Comparison of ENCODE assay signal across 20 cellular contexts in genomic region chr18:74906189-74906588, GRCh38.
A peak's percentile ranks its signal among the peaks of the same experiment; 100 is the strongest.
DNase-seq lines count a peak whose midpoint lies in the region; TF ChIP-seq lines count a peak whose summit lies in the region.
"Had no signal": no experiment of that assay in that cellular context is flagged by ENCODE, and none has a peak within 500 bp of the region (broad histone marks: within the 10 kb centered on the region; RNA-seq: fewer than 3 reads in every experiment).

No MANE protein-coding gene starts in this region.

- H3K27me3 ChIP-seq in colonic mucosa = no peaks in the 10 kb centered on the region

- POLR2A ChIA-PET in GM10248 (lab: Yijun Ruan, JAX) = no interaction called here

- no peak overlapping the region for H3K9ac ChIP-seq in colonic mucosa (ENCODE audit: low read depth in 2 of 2, low read length in 2 of 2)
- H3K9ac ChIP-seq: parathyroid adenoma had no signal

- H3K9me3 Mint-ChIP-seq in nephron = no peaks in the 10 kb centered on the region
- H3K9me3 Mint-ChIP-seq in activated T-cell treated with anti-CD3 and anti-CD28 coated beads, Interleukin-2, amount 50 U/mL, for 24 hours = no peaks in the 10 kb centered on the region
- H3K9me3 Mint-ChIP-seq: activated B cell treated with CpG ODN at 0.5 μM for 24 hours; GM23338; IgD-negative memory B cell; naive B cell; T-helper 1 cell treated with Interleukin-12 subunit alpha and Interleukin-12 subunit beta and Interleukin-4 antibody, amounts not matched to agents 30 μg/mL and 1 μg/mL, for 36 hours had no signal

- no peaks in the 10 kb centered on the region for H3K36me3 Mint-ChIP-seq in nephron (ENCODE audit: low read depth)
- peaks cover 20% of the 10 kb centered on the region for H3K36me3 Mint-ChIP-seq in activated T-cell treated with anti-CD3 and anti-CD28 coated beads, Interleukin-2, amount 50 U/mL, for 24 hours (ENCODE audit: low read depth)
- H3K36me3 Mint-ChIP-seq: activated CD8-positive, alpha-beta memory T cell treated with anti-CD3 and anti-CD28 coated beads, Interleukin-2, amount 10 ng/mL, durations not matched to agents 7 days and 5 days had no signal

- CTCF ChIA-PET in GM10248 (lab: Yijun Ruan, JAX) = interaction anchor here (3.6 kb wide), 1 partner anchor 9 kb away, joined by 14 read pairs; no protein-coding TSS in a partner anchor

- DNase-seq in H4 (ENCODE audit: low spot score) (peak; percentile 45), NCI-H526 treated with DMSO at 0.1 percent for 48 hours (lab: John Stamatoyannopoulos, UW) (peak; percentile 64), colonic mucosa (peak; percentile 66), DMS79 treated with DMSO at 0.1 percent for 48 hours (lab: John Stamatoyannopoulos, UW) (no peak), GM10248 (ENCODE audit: extremely low spot score) (no peak), iPS-NIHi11 (ENCODE audit: low spot score) (no peak)
- DNase-seq in activated T-cell treated with anti-CD3 and anti-CD28 coated beads, Interleukin-2, amount 50 U/mL, for 24 hours = no peak
- DNase-seq: activated B cell treated with CpG ODN at 0.5 μM for 24 hours; activated CD8-positive, alpha-beta memory T cell treated with anti-CD3 and anti-CD28 coated beads, Interleukin-2, amount 10 ng/mL, durations not matched to agents 7 days and 5 days; amniotic stem cell; cerebellar nuclear complex; naive B cell; NCI-H2029; NK-92 treated with Interleukin-12 subunit alpha and Interleukin-12 subunit beta, amount 100 ng/mL, for 24 hours; stimulated activated CD4-positive, alpha-beta T cell treated with anti-CD3 and anti-CD28 coated beads, Interleukin-4, amount 100 ng/mL, for 4 hours had no signal

- no peaks in the 10 kb centered on the region for H3K9me3 ChIP-seq in colonic mucosa

- no peak overlapping the region for H3K4me3 ChIP-seq in colonic mucosa
- H3K4me3 ChIP-seq: GM23338 had no signal

- peaks cover 23% of the 10 kb centered on the region for H3K4me1 Mint-ChIP-seq in nephron
- no peaks in the 10 kb centered on the region for H3K4me1 Mint-ChIP-seq in activated T-cell treated with anti-CD3 and anti-CD28 coated beads, Interleukin-2, amount 50 U/mL, for 24 hours (ENCODE audit: low read depth)
- H3K4me1 Mint-ChIP-seq: activated B cell treated with CpG ODN at 0.5 μM for 24 hours, IgD-negative memory B cell had no signal

- peaks cover 3% of the 10 kb centered on the region for H3K4me1 ChIP-seq in colonic mucosa
- H3K4me1 ChIP-seq: parathyroid adenoma had no signal

- H3K27me3 Mint-ChIP-seq in nephron (ENCODE audit: low read depth) = no peaks in the 10 kb centered on the region
- H3K27me3 Mint-ChIP-seq in activated T-cell treated with anti-CD3 and anti-CD28 coated beads, Interleukin-2, amount 50 U/mL, for 24 hours = no peaks in the 10 kb centered on the region
- H3K27me3 Mint-ChIP-seq: activated B cell treated with CpG ODN at 0.5 μM for 24 hours; activated CD8-positive, alpha-beta memory T cell treated with anti-CD3 and anti-CD28 coated beads, Interleukin-2, amount 10 ng/mL, durations not matched to agents 7 days and 5 days; IgD-negative memory B cell; naive B cell had no signal

- peak overlapping the region in 2 of 3 experiments; percentile 13 to 28 for H3K27ac Mint-ChIP-seq in nephron
- no peak overlapping the region for H3K27ac Mint-ChIP-seq in activated T-cell treated with anti-CD3 and anti-CD28 coated beads, Interleukin-2, amount 50 U/mL, for 24 hours
- H3K27ac Mint-ChIP-seq: activated B cell treated with CpG ODN at 0.5 μM for 24 hours; activated CD8-positive, alpha-beta memory T cell treated with anti-CD3 and anti-CD28 coated beads, Interleukin-2, amount 10 ng/mL, durations not matched to agents 7 days and 5 days; GM23338; IgD-negative memory B cell; naive B cell; T-helper 1 cell treated with Interleukin-12 subunit alpha and Interleukin-12 subunit beta and Interleukin-4 antibody, amounts not matched to agents 30 μg/mL and 1 μg/mL, for 36 hours had no signal

- peak overlapping the region in 1 of 3 experiments; percentile 16 for H3K4me3 Mint-ChIP-seq in nephron
- no peak overlapping the region for H3K4me3 Mint-ChIP-seq in activated T-cell treated with anti-CD3 and anti-CD28 coated beads, Interleukin-2, amount 50 U/mL, for 24 hours
- H3K4me3 Mint-ChIP-seq: activated B cell treated with CpG ODN at 0.5 μM for 24 hours; activated CD8-positive, alpha-beta memory T cell treated with anti-CD3 and anti-CD28 coated beads, Interleukin-2, amount 10 ng/mL, durations not matched to agents 7 days and 5 days; GM23338; IgD-negative memory B cell; T-helper 1 cell treated with Interleukin-12 subunit alpha and Interleukin-12 subunit beta and Interleukin-4 antibody, amounts not matched to agents 30 μg/mL and 1 μg/mL, for 36 hours had no signal

- no peaks in the 10 kb centered on the region for H3K36me3 ChIP-seq in colonic mucosa

- TF ChIP-seq CTCF in colonic mucosa (IDR thresholded peaks at IDR 0.05) (no peak), nephron (IDR thresholded peaks at IDR 0.05; ENCODE audit: unreplicated experiment in 3 of 3) (no peak), GM10248 (IDR thresholded peaks at IDR 0.05; ENCODE audit: control extremely low read depth, extremely low read depth, low read depth, missing control alignments) (no peak)

- H3K27ac ChIP-seq in colonic mucosa = peak overlapping the region; percentile 51
- H3K27ac ChIP-seq: parathyroid adenoma had no signal

- intact Hi-C loops in colonic mucosa (cut with DNase I) = no loop called here

Comparison
In these comparisons a context has a peak if more than half of its experiments do, and no peak if none do; other contexts are left out.
1. DNase-seq: peak in H4 (single experiment), NCI-H526 treated with DMSO at 0.1 percent for 48 hours (single experiment) and colonic mucosa (single experiment); none in DMS79 treated with DMSO at 0.1 percent for 48 hours (single experiment), GM10248 (single experiment), activated T-cell treated with anti-CD3 and anti-CD28 coated beads, Interleukin-2, amount 50 U/mL, for 24 hours (single experiment) and iPS-NIHi11 (single experiment).